11 cellular contexts compared by ENCODE assay signal in genomic region chr22:40412441-40412840, GRCh38.
A peak's percentile ranks its signal among the peaks of the same experiment; 100 is the strongest.
DNase-seq lines count a peak whose midpoint lies in the region; ATAC-seq lines count a peak whose summit lies in the region.
"Had no signal": no experiment of that assay in that cellular context is flagged by ENCODE, and none has a peak within 500 bp of the region (broad histone marks: within the 10 kb centered on the region; RNA-seq: fewer than 3 reads in every experiment).

No MANE protein-coding gene starts in this region.

- DNase-seq in stimulated activated naive CD4-positive, alpha-beta T cell treated with Interleukin-2 at 50 U/mL for 16 hours (lab: John Stamatoyannopoulos, UW): no peak
- DNase-seq in superior temporal gyrus (ENCODE audit: extremely low spot score) (no peak), NCI-H526 treated with DMSO at 0.1 percent for 48 hours (lab: John Stamatoyannopoulos, UW) (no peak), iPS-NIHi11 (ENCODE audit: low spot score) (no peak)
- DNase-seq: NCI-H1092 treated with DMSO at 0.1 percent for 48 hours, OCI-M1 had no signal

- peak overlapping the region; percentile 53 to 93 (median 88) for H3K4me2 ChIP-seq in BLaER1 treated with 17β-estradiol and CSF1 and Interleukin-3, amounts not matched to agents 10 nM and 100 nM

- peaks cover 62 to 95% (median 83%) of the 10 kb centered on the region in 10 experiments for H3K4me1 ChIP-seq in BLaER1 treated with 17β-estradiol and CSF1 and Interleukin-3, amounts not matched to agents 10 nM and 100 nM

- H3K27ac Mint-ChIP-seq in activated naive CD8-positive, alpha-beta T cell: peak overlapping the region; percentile 81

- H3K27ac ChIP-seq in BLaER1 treated with 17β-estradiol and CSF1 and Interleukin-3, amounts not matched to agents 10 nM and 100 nM: peak overlapping the region in 9 of 11 experiments; percentile 24 to 83 (median 62); a peak in 16 of 22 replicates

- no peaks in the 10 kb centered on the region for H3K27me3 Mint-ChIP-seq in activated naive CD8-positive, alpha-beta T cell

- no peaks in the 10 kb centered on the region for H3K9me3 ChIP-seq in BLaER1 treated with 17β-estradiol and CSF1 and Interleukin-3, amounts not matched to agents 10 nM and 100 nM (replicated peaks in 1 of 11)

- no peaks in the 10 kb centered on the region for H3K9me3 Mint-ChIP-seq in activated naive CD8-positive, alpha-beta T cell (ENCODE audit: low read depth)
- H3K9me3 Mint-ChIP-seq: activated naive CD4-positive, alpha-beta T cell treated with anti-CD3 and anti-CD28 coated beads, Interleukin-2, amount 50 U/mL, for 72 hours had no signal

- ATAC-seq in GM18907 (IDR thresholded peaks at IDR 0.05; ENCODE audit: unreplicated experiment) (peak; percentile 36), HG03442 (IDR thresholded peaks at IDR 0.05; ENCODE audit: unreplicated experiment) (peak; percentile 41)
- ATAC-seq: activated naive CD4-positive, alpha-beta T cell treated with anti-CD3 and anti-CD28 coated beads, Interleukin-2, amount 50 U/mL, for 72 hours had no signal

- no peak overlapping the region; a peak in 1 of 20 replicates for H3K4me3 ChIP-seq in BLaER1 treated with 17β-estradiol and CSF1 and Interleukin-3, amounts not matched to agents 10 nM and 100 nM

- peaks cover 11 to 77% (median 37%) of the 10 kb centered on the region in 11 experiments; a peak in 18 of 22 replicates for H4K20me1 ChIP-seq in BLaER1 treated with 17β-estradiol and CSF1 and Interleukin-3, amounts not matched to agents 10 nM and 100 nM

- peaks cover 32% of the 10 kb centered on the region for H3K4me1 Mint-ChIP-seq in activated naive CD8-positive, alpha-beta T cell (ENCODE audit: low read depth)

- peak overlapping the region in 3 of 11 experiments; percentile 18 to 53 (median 21); a peak in 3 of 22 replicates for H3K9ac ChIP-seq in BLaER1 treated with 17β-estradiol and CSF1 and Interleukin-3, amounts not matched to agents 10 nM and 100 nM

- H3K4me3 Mint-ChIP-seq in activated naive CD8-positive, alpha-beta T cell: no peak overlapping the region

- H3K27me3 ChIP-seq in BLaER1 treated with 17β-estradiol and CSF1 and Interleukin-3, amounts not matched to agents 10 nM and 100 nM: no peaks in the 10 kb centered on the region

- peaks cover 6% of the 10 kb centered on the region for H3K36me3 Mint-ChIP-seq in activated naive CD8-positive, alpha-beta T cell

- peaks cover 59 to 92% (median 68%) of the 10 kb centered on the region in 11 experiments for H3K36me3 ChIP-seq in BLaER1 treated with 17β-estradiol and CSF1 and Interleukin-3, amounts not matched to agents 10 nM and 100 nM
